1 cellular context compared by ENCODE assay signal in the genomic region with DNA sequence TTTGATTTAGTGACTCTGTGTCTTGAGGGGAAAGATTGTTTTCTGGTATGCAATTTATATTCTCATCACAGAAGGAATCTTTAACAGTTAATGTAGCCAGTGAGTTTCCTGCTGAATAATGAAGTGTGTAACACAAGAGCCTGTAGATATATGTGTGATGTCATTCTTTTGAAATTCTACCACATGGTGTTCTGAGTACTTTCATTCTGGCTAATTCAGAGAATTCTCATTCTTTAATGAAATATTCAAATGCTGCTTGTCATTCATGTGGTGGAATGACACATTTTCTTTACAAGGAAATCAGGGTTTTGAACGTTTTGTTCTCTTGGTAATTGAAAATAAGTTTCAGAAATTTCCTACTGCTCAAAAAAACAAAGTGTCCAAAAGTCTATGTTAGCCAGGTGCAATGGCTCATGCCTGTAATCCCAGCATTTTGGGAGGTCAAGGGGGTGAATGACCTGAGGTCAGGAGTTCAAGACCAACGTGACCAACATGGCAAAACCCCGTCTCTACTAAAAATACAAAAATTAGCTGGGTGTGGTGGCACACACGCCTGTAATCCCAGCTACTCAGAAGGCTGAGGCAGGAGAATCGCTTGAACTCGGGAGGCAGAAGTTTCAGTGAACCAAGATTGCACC.
TF ChIP-seq lines count a peak whose summit lies in the region.

No MANE protein-coding gene starts in this region.

TF ChIP-seq in GM12878, 131 proteins besides CTCF, POLR2A, EP300 and RAD21 (continued from another document):
- TF ChIP-seq, protein P1, sequence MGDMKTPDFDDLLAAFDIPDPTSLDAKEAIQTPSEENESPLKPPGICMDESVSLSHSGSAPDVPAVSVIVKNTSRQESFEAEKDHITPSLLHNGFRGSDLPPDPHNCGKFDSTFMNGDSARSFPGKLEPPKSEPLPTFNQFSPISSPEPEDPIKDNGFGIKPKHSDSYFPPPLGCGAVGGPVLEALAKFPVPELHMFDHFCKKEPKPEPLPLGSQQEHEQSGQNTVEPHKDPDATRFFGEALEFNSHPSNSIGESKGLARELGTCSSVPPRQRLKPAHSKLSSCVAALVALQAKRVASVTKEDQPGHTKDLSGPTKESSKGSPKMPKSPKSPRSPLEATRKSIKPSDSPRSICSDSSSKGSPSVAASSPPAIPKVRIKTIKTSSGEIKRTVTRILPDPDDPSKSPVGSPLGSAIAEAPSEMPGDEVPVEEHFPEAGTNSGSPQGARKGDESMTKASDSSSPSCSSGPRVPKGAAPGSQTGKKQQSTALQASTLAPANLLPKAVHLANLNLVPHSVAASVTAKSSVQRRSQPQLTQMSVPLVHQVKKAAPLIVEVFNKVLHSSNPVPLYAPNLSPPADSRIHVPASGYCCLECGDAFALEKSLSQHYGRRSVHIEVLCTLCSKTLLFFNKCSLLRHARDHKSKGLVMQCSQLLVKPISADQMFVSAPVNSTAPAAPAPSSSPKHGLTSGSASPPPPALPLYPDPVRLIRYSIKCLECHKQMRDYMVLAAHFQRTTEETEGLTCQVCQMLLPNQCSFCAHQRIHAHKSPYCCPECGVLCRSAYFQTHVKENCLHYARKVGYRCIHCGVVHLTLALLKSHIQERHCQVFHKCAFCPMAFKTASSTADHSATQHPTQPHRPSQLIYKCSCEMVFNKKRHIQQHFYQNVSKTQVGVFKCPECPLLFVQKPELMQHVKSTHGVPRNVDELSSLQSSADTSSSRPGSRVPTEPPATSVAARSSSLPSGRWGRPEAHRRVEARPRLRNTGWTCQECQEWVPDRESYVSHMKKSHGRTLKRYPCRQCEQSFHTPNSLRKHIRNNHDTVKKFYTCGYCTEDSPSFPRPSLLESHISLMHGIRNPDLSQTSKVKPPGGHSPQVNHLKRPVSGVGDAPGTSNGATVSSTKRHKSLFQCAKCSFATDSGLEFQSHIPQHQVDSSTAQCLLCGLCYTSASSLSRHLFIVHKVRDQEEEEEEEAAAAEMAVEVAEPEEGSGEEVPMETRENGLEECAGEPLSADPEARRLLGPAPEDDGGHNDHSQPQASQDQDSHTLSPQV (IDR thresholded peaks at IDR 0.05), result no peak
- TF ChIP-seq MTA3 (IDR thresholded peaks at IDR 0.05; ENCODE audit: borderline replicate concordance, low read length) (no peak), ZNF622 (IDR thresholded peaks at IDR 0.05) (no peak), IKZF2 (IDR thresholded peaks at IDR 0.05) (peak in 1 of 2 experiments; percentile 29; a peak in 1 of 4 replicates), ZZZ3 (IDR thresholded peaks at IDR 0.05; ENCODE audit: control insufficient read depth, insufficient read length, low read depth) (no peak), YY1 (IDR thresholded peaks at IDR 0.05; ENCODE audit: low read depth, low read length) (no peak), ZNF217 (IDR thresholded peaks at IDR 0.05) (no peak), MEF2B (IDR thresholded peaks at IDR 0.05; ENCODE audit: partially characterized antibody, poor library complexity, severe bottlenecking) (no peak), RB1 (IDR thresholded peaks at IDR 0.05; ENCODE audit: borderline replicate concordance) (no peak), BCL11A (IDR thresholded peaks at IDR 0.05; ENCODE audit: low read depth, low read length) (0 out of 2 replicates have a peak, but pooled peaks have one; percentile 9), TCF7 (IDR thresholded peaks at IDR 0.05; ENCODE audit: borderline replicate concordance) (peak; percentile 76; the same call in 1 of the 2 replicates), NFIC (IDR thresholded peaks at IDR 0.05; ENCODE audit: low read depth, low read length) (no peak)
